1 cellular context compared by ENCODE assay signal in genomic region chr4:168218663-168219062, GRCh38.
TF ChIP-seq lines count a peak whose summit lies in the region.

No MANE protein-coding gene starts in this region.

TF ChIP-seq in SK-N-SH, 30 proteins besides CTCF, POLR2A, EP300 and RAD21 (continued from another document):
- TF ChIP-seq REST (IDR thresholded peaks at IDR 0.05; ENCODE audit: low read depth, low read length) (no peak), JUND (IDR thresholded peaks at IDR 0.05) (peak; percentile 85), TEAD4 (IDR thresholded peaks at IDR 0.05; ENCODE audit: borderline replicate concordance, insufficient read depth) (peak; percentile 58; the same call in 1 of the 2 replicates), NRF1 (IDR thresholded peaks at IDR 0.05; ENCODE audit: low read depth, low read length) (no peak), CHD2 (IDR thresholded peaks at IDR 0.05; ENCODE audit: low read length, partially characterized antibody) (no peak), SIN3A (IDR thresholded peaks at IDR 0.05; ENCODE audit: borderline replicate concordance, low read depth, low read length) (no peak), RFX5 (IDR thresholded peaks at IDR 0.05; ENCODE audit: low read length) (no peak), USF2 (IDR thresholded peaks at IDR 0.05; ENCODE audit: borderline replicate concordance, low read depth, low read length) (no peak), RXRA (IDR thresholded peaks at IDR 0.05; ENCODE audit: borderline replicate concordance, low read depth) (no peak), PBX3 (IDR thresholded peaks at IDR 0.05) (peak; percentile 61), MXI1 (IDR thresholded peaks at IDR 0.05; ENCODE audit: low read depth, low read length) (no peak), NFIC (IDR thresholded peaks at IDR 0.05; ENCODE audit: borderline replicate concordance) (peak; percentile 32; the same call in 1 of the 2 replicates), FOSL2 (IDR thresholded peaks at IDR 0.05; ENCODE audit: borderline replicate concordance, low read depth) (peak; percentile 89), ELF1 (IDR thresholded peaks at IDR 0.05) (peak; percentile 73; the same call in 1 of the 2 replicates), POLR2AphosphoS5 (IDR thresholded peaks at IDR 0.05; ENCODE audit: low read depth, low read length) (no peak; the same call in 1 of the 2 replicates), GABPA (IDR thresholded peaks at IDR 0.05; ENCODE audit: low read depth) (no peak), IRF3 (IDR thresholded peaks at IDR 0.05; ENCODE audit: low read depth, low read length) (no peak)
